ENCODE assay signal across 19 cellular contexts in genomic region chr9:89844075-89844474, GRCh38.
"Had no signal": no experiment of that assay in that cellular context is flagged by ENCODE, and none has a peak within 500 bp of the region (broad histone marks: within the 10 kb centered on the region; RNA-seq: fewer than 3 reads in every experiment).

No MANE protein-coding gene starts in this region.

- H3K4me3 ChIP-seq: coronary artery, heart right ventricle, sigmoid colon, smooth muscle cell, testis had no signal

- H3K4me3 Mint-ChIP-seq: activated CD4-positive, alpha-beta memory T cell treated with anti-CD3 and anti-CD28 coated beads, Interleukin-2, amount 10 ng/mL, durations not matched to agents 7 days and 5 days; activated T-cell treated with anti-CD3 and anti-CD28 coated beads, Interleukin-2, amount 50 U/mL, for 24 hours; naive thymus-derived CD8-positive, alpha-beta T cell; stimulated activated naive B cell treated with anti-CD40 and anti-IgM and Interleukin-4, amounts not matched to agents 10 μg/mL and 1 μg/mL and 100 μg/mL, for 72 hours had no signal

- H3K9me3 ChIP-seq: heart right ventricle, sigmoid colon, testis had no signal

- ATAC-seq: heart right ventricle; left ventricle myocardium superior; naive thymus-derived CD8-positive, alpha-beta T cell; stimulated activated naive B cell treated with anti-CD40 and anti-IgM and Interleukin-4, amounts not matched to agents 10 μg/mL and 1 μg/mL and 100 μg/mL, for 72 hours had no signal

- H3K36me3 Mint-ChIP-seq: naive thymus-derived CD8-positive, alpha-beta T cell; stimulated activated naive B cell treated with anti-CD40 and anti-IgM and Interleukin-4, amounts not matched to agents 10 μg/mL and 1 μg/mL and 100 μg/mL, for 72 hours had no signal

- H3K27ac ChIP-seq: coronary artery, epithelial cell of prostate, heart right ventricle, sigmoid colon, testis had no signal

- H3K27me3 ChIP-seq: heart right ventricle, sigmoid colon, testis had no signal

- H3K9me3 Mint-ChIP-seq: activated CD4-positive, alpha-beta memory T cell treated with anti-CD3 and anti-CD28 coated beads, Interleukin-2, amount 10 ng/mL, durations not matched to agents 7 days and 5 days; activated T-cell treated with anti-CD3 and anti-CD28 coated beads, Interleukin-2, amount 50 U/mL, for 24 hours; naive thymus-derived CD8-positive, alpha-beta T cell had no signal

- H3K36me3 ChIP-seq: heart right ventricle, sigmoid colon had no signal

- H3K4me1 Mint-ChIP-seq: activated CD4-positive, alpha-beta memory T cell treated with anti-CD3 and anti-CD28 coated beads, Interleukin-2, amount 10 ng/mL, durations not matched to agents 7 days and 5 days; stimulated activated naive B cell treated with anti-CD40 and anti-IgM and Interleukin-4, amounts not matched to agents 10 μg/mL and 1 μg/mL and 100 μg/mL, for 72 hours had no signal

- DNase-seq: activated CD4-positive, alpha-beta memory T cell treated with anti-CD3 and anti-CD28 coated beads, Interleukin-2, amount 10 ng/mL, durations not matched to agents 7 days and 5 days; activated CD4-positive, alpha-beta T cell treated with anti-CD3 and anti-CD28 coated beads for 48 hours; activated naive CD4-positive, alpha-beta T cell treated with Interleukin-2 at 50 U/mL for 16 hours; activated T-cell treated with anti-CD3 and anti-CD28 coated beads, Interleukin-2, amount 50 U/mL, for 24 hours; amygdala; cerebellar nuclear complex; heart right ventricle; left ventricle myocardium superior; naive thymus-derived CD8-positive, alpha-beta T cell; sigmoid colon; stimulated activated CD4-positive, alpha-beta T cell treated with anti-CD3 and anti-CD28 coated beads, Interleukin-2, amount 100 ng/mL, for 48 hours; stimulated activated CD8-positive, alpha-beta memory T cell treated with anti-CD3 and anti-CD28 coated beads, Interleukin-4, amount 100 ng/mL, for 48 hours; stimulated activated naive B cell treated with anti-CD40 and anti-IgM and Interleukin-4, amounts not matched to agents 10 μg/mL and 1 μg/mL and 100 μg/mL, for 72 hours; T1000; testis; trophoblast cell had no signal

- H3K27ac Mint-ChIP-seq: activated CD4-positive, alpha-beta memory T cell treated with anti-CD3 and anti-CD28 coated beads, Interleukin-2, amount 10 ng/mL, durations not matched to agents 7 days and 5 days; activated T-cell treated with anti-CD3 and anti-CD28 coated beads, Interleukin-2, amount 50 U/mL, for 24 hours; naive thymus-derived CD8-positive, alpha-beta T cell; stimulated activated naive B cell treated with anti-CD40 and anti-IgM and Interleukin-4, amounts not matched to agents 10 μg/mL and 1 μg/mL and 100 μg/mL, for 72 hours had no signal

- H3K27me3 Mint-ChIP-seq: activated T-cell treated with anti-CD3 and anti-CD28 coated beads, Interleukin-2, amount 50 U/mL, for 24 hours had no signal

- H3K4me2 ChIP-seq: smooth muscle cell had no signal
